ENCODE assay signal across 8 cellular contexts in genomic region chr2:232549655-232550350, GRCh38. TPM values are rescaled to one million over a fixed set of nuclear protein-coding genes. Genes with fewer than 3 reads are reported as not detected.
A peak's percentile ranks its signal among the peaks of the same experiment; 100 is the strongest.
DNase-seq lines count a peak whose midpoint lies in the region; ATAC-seq and TF ChIP-seq lines count a peak whose summit lies in the region.

No MANE protein-coding gene starts in this region.

- H3K27me3 Mint-ChIP-seq in Calu3 (ENCODE audit: unreplicated experiment) (no peaks in the 10 kb centered on the region), natural killer cell (ENCODE audit: low read depth in 2 of 2) (no peaks in the 10 kb centered on the region)

- H3K4me3 Mint-ChIP-seq in Calu3 (ENCODE audit: low read depth, unreplicated experiment), result peak overlapping the region; percentile 81
- H3K4me3 Mint-ChIP-seq in natural killer cell, result peak overlapping the region; percentile 99

- intact Hi-C loops in Calu3 (cut with micrococcal nuclease; ENCODE audit: unreplicated experiment), result no loop called here
- intact Hi-C loops in natural killer cell (cut with micrococcal nuclease), result no loop called here

- H3K9me3 Mint-ChIP-seq in Calu3 (ENCODE audit: low read depth, unreplicated experiment) (peaks cover 2% of the 10 kb centered on the region), natural killer cell (peaks cover 0 to 2% of the 10 kb centered on the region in 2 donors)

- peaks cover 42% of the 10 kb centered on the region for H3K36me3 ChIP-seq in MG63

- CTCF ChIA-PET in Calu3 (lab: Charles Lee), result no interaction called here

- H3K4me3 ChIP-seq in MG63, result peak overlapping the region; percentile 100
- peak overlapping the region; percentile 92 for H3K4me3 ChIP-seq in choroid plexus epithelial cell (ENCODE audit: low read depth, low read length)

- H3K4me1 Mint-ChIP-seq in Calu3 (ENCODE audit: low read depth, unreplicated experiment) (peaks cover 45% of the 10 kb centered on the region), natural killer cell (peaks cover 56 to 64% of the 10 kb centered on the region in 2 donors)

- ATAC-seq in natural killer cell (no peak), HG03039 (IDR thresholded peaks at IDR 0.05; ENCODE audit: unreplicated experiment) (no peak), HG03432 (IDR thresholded peaks at IDR 0.05; ENCODE audit: unreplicated experiment) (no peak), HG03045 (IDR thresholded peaks at IDR 0.05; ENCODE audit: unreplicated experiment) (no peak)

- peaks cover 5% of the 10 kb centered on the region for H3K9me3 ChIP-seq in MG63

- peak overlapping the region; percentile 78 for H3K27ac Mint-ChIP-seq in Calu3 (ENCODE audit: unreplicated experiment)
- H3K27ac Mint-ChIP-seq in natural killer cell, result peak overlapping the region; percentile 94 to 98

- H3K36me3 Mint-ChIP-seq in Calu3 (ENCODE audit: insufficient read depth, unreplicated experiment) (peaks cover 55% of the 10 kb centered on the region), natural killer cell (no peaks in the 10 kb centered on the region)

- TF ChIP-seq CTCF in Calu3 (IDR thresholded peaks at IDR 0.05; ENCODE audit: unreplicated experiment), result no peak
- TF ChIP-seq CTCF in choroid plexus epithelial cell (conservative IDR thresholded peaks at IDR 0.05; ENCODE audit: low read depth, low read length), result no peak
- no peak for TF ChIP-seq CTCF in natural killer cell (IDR thresholded peaks at IDR 0.05)

- no peaks in the 10 kb centered on the region for H3K27me3 ChIP-seq in MG63

- BruUV-seq in Calu3 (replicated peaks; lab: Mats Ljungman, UMichigan), result TSS peak; percentile 64

- DNase-seq in Calu3 (no peak), MG63 (no peak), choroid plexus epithelial cell (ENCODE audit: low read depth) (peak; percentile 15), natural killer cell (no peak), NCI-H2081 (lab: John Stamatoyannopoulos, UW) (no peak)

RNA-seq across cellular contexts. Expression of gene TIGD1, which starts 0.6 kb away (rescaled TPM):
- total RNA-seq in Calu3 (2022), result 14.9 and 15.5 TPM in 2 replicates
- 6.7 and 10.0 TPM in 2 replicates for total RNA-seq in MG63 (2014; rRNA removed; shearing (Covaris generic); ENCODE audit: low replicate concordance)
- 10 to 100 TPM; 10.6 to 13.2 (median 12.4) TPM for total RNA-seq in natural killer cell

RNA-seq across cellular contexts. Expression of gene EIF4E2, which starts 0.7 kb away (rescaled TPM):
- 67.4 and 76.6 TPM in 2 replicates for total RNA-seq in Calu3 (2022)
- 96.4 and 110 TPM in 2 replicates for total RNA-seq in MG63 (2014; rRNA removed; shearing (Covaris generic); ENCODE audit: low replicate concordance)
- 10 to 100 TPM; 62.2 to 67.6 (median 63.5) TPM for total RNA-seq in natural killer cell

RNA-seq across cellular contexts. Expression of gene CHRNG, which starts 10.3 kb away (rescaled TPM):
- total RNA-seq in Calu3 (2022), result not detected in 2 replicates
- total RNA-seq in MG63 (2014; rRNA removed; shearing (Covaris generic); ENCODE audit: low replicate concordance), result not detected in 2 replicates
- not detected for total RNA-seq in natural killer cell

RNA-seq across cellular contexts. Expression of gene CHRND, which starts 23.8 kb away (rescaled TPM):
- total RNA-seq in Calu3 (2022) (not detected in 2 replicates), natural killer cell (not detected)
- total RNA-seq in MG63 (2014; rRNA removed; shearing (Covaris generic); ENCODE audit: low replicate concordance), result not detected in 2 replicates

RNA-seq across cellular contexts. Expression of gene PRSS56, which starts 29.6 kb away (rescaled TPM):
- not detected in 2 replicates for total RNA-seq in Calu3 (2022)
- total RNA-seq in MG63 (2014; rRNA removed; shearing (Covaris generic); ENCODE audit: low replicate concordance), result not detected in 2 replicates
- total RNA-seq in natural killer cell, result not detected
